In genomic region chr15:94004697-94005096, GRCh38 we compare ENCODE assay signal across 19 cellular contexts.
DNase-seq lines count a peak whose midpoint lies in the region; ATAC-seq and TF ChIP-seq lines count a peak whose summit lies in the region.
"Had no signal": no experiment of that assay in that cellular context is flagged by ENCODE, and none has a peak within 500 bp of the region (broad histone marks: within the 10 kb centered on the region; RNA-seq: fewer than 3 reads in every experiment).

No MANE protein-coding gene starts in this region.

- peak; percentile 67 for ATAC-seq in aorta (ENCODE audit: low FRiP score)
- ATAC-seq: body of pancreas, T-cell had no signal

- H3K27ac ChIP-seq in epithelial cell of prostate, result peak overlapping the region; percentile 27
- peak overlapping the region; percentile 30 for H3K27ac ChIP-seq in left ventricle myocardium inferior (replicated peaks)
- no peak overlapping the region for H3K27ac ChIP-seq in prostate gland
- H3K27ac ChIP-seq in aorta (ENCODE audit: low read depth in 1 of 2, low read length in 2 of 2), result no peak overlapping the region
- H3K27ac ChIP-seq: body of pancreas, testis had no signal

- 43% methylated on average over 9 of the region's 9 CpGs for whole genome bisulfite sequencing in prostate gland
- WGBS in aorta, 2 donors, result 50 to 55% methylated on average over 9 of the region's 9 CpGs

- intact Hi-C loops in left ventricle myocardium inferior (cut with micrococcal nuclease), result no loop called here
- intact Hi-C loops in prostate gland (cut with DNase I), result no loop called here
- intact Hi-C loops in aorta (cut with DNase I), result no loop called here

- H3K4me1 ChIP-seq in left ventricle myocardium inferior (no peaks in the 10 kb centered on the region), prostate gland (replicated peaks) (no peaks in the 10 kb centered on the region), aorta (ENCODE audit: control insufficient read depth in 1 of 2, insufficient read depth in 2 of 2, low read length in 2 of 2) (no peaks in the 10 kb centered on the region)
- H3K4me1 ChIP-seq: body of pancreas, testis had no signal

- H3K36me3 ChIP-seq in left ventricle myocardium inferior (no peaks in the 10 kb centered on the region), prostate gland (no peaks in the 10 kb centered on the region), aorta (ENCODE audit: control insufficient read depth in 1 of 2, insufficient read depth in 2 of 2, low read length in 1 of 2) (no peaks in the 10 kb centered on the region)

- DNase-seq in epithelial cell of prostate (ENCODE audit: low read depth, low spot score) (peak; percentile 40), left ventricle myocardium inferior (peak; percentile 50), prostate gland (ENCODE audit: low spot score) (peak; percentile 52), aorta (peak in 1 of 2 donors; percentile 45), occipital lobe (lab: John Stamatoyannopoulos, UW) (no peak), NCI-H2227 (lab: John Stamatoyannopoulos, UW; ENCODE audit: unreplicated experiment) (no peak), NCI-H69 (lab: John Stamatoyannopoulos, UW) (no peak)
- DNase-seq: activated CD4-positive, alpha-beta T cell treated with anti-CD3 and anti-CD28 coated beads for 4 hours; activated naive CD8-positive, alpha-beta T cell treated with anti-CD3 and anti-CD28 coated beads for 36 hours; body of pancreas; CD8-positive, alpha-beta memory T cell; cortex of kidney; DMS79 treated with DMSO at 0.1 percent for 48 hours; MM.1S; NCI-H774; OCI-M1; stimulated activated CD4-positive, alpha-beta T cell treated with anti-CD3 and anti-CD28 coated beads, Interleukin-15, amount 100 ng/mL, for 24 hours; T-cell; testis had no signal

- H3K9me3 ChIP-seq in left ventricle myocardium inferior (replicated peaks) (no peaks in the 10 kb centered on the region), prostate gland (no peaks in the 10 kb centered on the region), aorta (ENCODE audit: control insufficient read depth, low read length) (peaks cover 2% of the 10 kb centered on the region)
- H3K9me3 ChIP-seq: body of pancreas, testis had no signal

- H3K27me3 ChIP-seq in left ventricle myocardium inferior (ENCODE audit: low read depth) (no peaks in the 10 kb centered on the region), prostate gland (replicated peaks; ENCODE audit: insufficient read depth) (no peaks in the 10 kb centered on the region), aorta (ENCODE audit: control insufficient read depth in 1 of 2, insufficient read depth in 2 of 2, low read length in 1 of 2) (no peaks in the 10 kb centered on the region)
- H3K27me3 ChIP-seq: body of pancreas, testis had no signal

- TF ChIP-seq CTCF in left ventricle myocardium inferior (IDR thresholded peaks at IDR 0.05; ENCODE audit: borderline replicate concordance) (no peak), prostate gland (IDR thresholded peaks at IDR 0.05) (no peak)

- H3K4me3 ChIP-seq in left ventricle myocardium inferior, result no peak overlapping the region
- no peak overlapping the region for H3K4me3 ChIP-seq in prostate gland
- H3K4me3 ChIP-seq in aorta (ENCODE audit: low read length in 2 of 2), result no peak overlapping the region
- H3K4me3 ChIP-seq: body of pancreas, testis had no signal

- no peak for TF ChIP-seq POLR2A in prostate gland (IDR thresholded peaks at IDR 0.05)

Comparison
In these comparisons a context has a peak if more than half of its experiments do, and no peak if none do; other contexts are left out.
1. DNase-seq: peak in epithelial cell of prostate (single experiment), left ventricle myocardium inferior (single experiment) and prostate gland (single experiment); none in occipital lobe (single experiment), NCI-H2227 (single experiment) and NCI-H69 (single experiment).
2. H3K27ac ChIP-seq: peak in epithelial cell of prostate (single experiment) and left ventricle myocardium inferior (single experiment); none in prostate gland (0 of 2) and aorta (0 of 2).